ENCODE assay signal across 2 cellular contexts in genomic region chr9:114271556-114272510, GRCh38.
A peak's percentile ranks its signal among the peaks of the same experiment; 100 is the strongest.
TF ChIP-seq lines count a peak whose summit lies in the region.

No MANE protein-coding gene starts in this region.

TF ChIP-seq in HEK293T, 16 proteins besides CTCF, POLR2A, EP300 and RAD21 (continued from another document):
- TF ChIP-seq FOXM1 (IDR thresholded peaks at IDR 0.05; ENCODE audit: borderline replicate concordance) (no peak), TARDBP (IDR thresholded peaks at IDR 0.05) (no peak), LEF1 (IDR thresholded peaks at IDR 0.05; ENCODE audit: borderline replicate concordance) (no peak), ZNF384 (IDR thresholded peaks at IDR 0.05) (no peak)

TF ChIP-seq in HepG2, 621 proteins besides CTCF, POLR2A, EP300 and RAD21 (continued from another document):
- TF ChIP-seq ZBTB4 (CRISPR knock-in tag; IDR thresholded peaks at IDR 0.05; ENCODE audit: borderline replicate concordance) = no peak
- TF ChIP-seq ZNF34 (CRISPR knock-in tag; IDR thresholded peaks at IDR 0.05; ENCODE audit: borderline replicate concordance) = no peak
- peak; percentile 34; the same call in 1 of the 2 replicates for TF ChIP-seq SMC3 (IDR thresholded peaks at IDR 0.05; ENCODE audit: low read length)
- peak; percentile 16; the same call in 1 of the 2 replicates for TF ChIP-seq POLR2G (IDR thresholded peaks at IDR 0.05; ENCODE audit: low read depth, low read length)
- peak; percentile 33; the same call in 1 of the 2 replicates for TF ChIP-seq MAFF (IDR thresholded peaks at IDR 0.05; ENCODE audit: low read depth, low read length)
- no peak for TF ChIP-seq ZNF138 (CRISPR knock-in tag; IDR thresholded peaks at IDR 0.05; ENCODE audit: low read depth)
- TF ChIP-seq KDM5A (IDR thresholded peaks at IDR 0.05; ENCODE audit: borderline replicate concordance, low read length) = no peak
- TF ChIP-seq FOXA3 (CRISPR knock-in tag; IDR thresholded peaks at IDR 0.05) = no peak
- TF ChIP-seq ZNF687 (CRISPR knock-in tag; IDR thresholded peaks at IDR 0.05) = peak; percentile 29; the same call in 1 of the 2 replicates
- TF ChIP-seq GATA4 (IDR thresholded peaks at IDR 0.05; ENCODE audit: borderline replicate concordance, low read depth) = no peak
- TF ChIP-seq SMAD3 (CRISPR knock-in tag; IDR thresholded peaks at IDR 0.05) = no peak
